In the genomic region with DNA sequence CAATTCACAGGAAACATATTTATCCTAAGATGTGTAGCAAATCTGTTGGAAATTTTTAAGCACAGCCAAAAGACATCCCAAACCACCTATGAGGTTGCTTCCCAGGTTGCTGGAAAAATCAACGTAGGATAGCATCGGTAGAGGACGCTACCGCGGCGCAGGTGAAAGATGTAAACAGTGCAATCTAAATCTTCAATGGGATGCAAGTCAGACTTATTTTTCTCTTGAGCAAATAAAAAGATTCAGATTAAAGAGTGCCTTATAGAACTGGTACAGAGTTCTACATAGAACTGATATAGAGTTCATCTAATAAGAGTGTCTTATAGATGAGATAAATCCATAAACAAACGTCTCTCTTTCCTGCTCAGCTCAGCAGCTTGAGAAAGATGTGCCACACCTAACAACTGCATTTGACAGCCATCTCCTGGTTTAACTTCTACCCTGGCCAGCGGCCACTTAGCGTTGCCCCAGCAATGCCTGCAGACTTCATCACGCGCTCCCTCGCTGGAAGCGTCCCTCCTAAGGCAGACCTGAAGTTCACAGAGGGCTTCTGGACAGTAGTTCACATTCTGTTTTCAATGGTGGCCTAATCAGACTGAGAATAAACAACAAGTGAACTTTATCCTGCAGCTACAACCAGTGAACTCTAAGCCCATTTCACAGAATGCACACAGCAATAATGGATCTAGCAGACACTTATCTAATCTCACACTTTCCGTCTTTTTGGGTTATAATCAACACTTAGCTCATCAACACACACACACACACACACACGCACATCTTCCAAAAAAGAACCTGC, we compare ENCODE assay signal across 8 cellular contexts.
A peak's percentile ranks its signal among the peaks of the same experiment; 100 is the strongest.
DNase-seq lines count a peak whose midpoint lies in the region; ATAC-seq and TF ChIP-seq lines count a peak whose summit lies in the region.

No MANE protein-coding gene starts in this region.

- no peak for ATAC-seq in activated CD4-positive, alpha-beta T cell treated with anti-CD3 and anti-CD28 coated beads for 36 hours

- H3K27me3 ChIP-seq in mesenchymal stem cell (ENCODE audit: control insufficient read depth in 1 of 2, insufficient read depth in 1 of 2, low read length in 2 of 2) (no peaks in the 10 kb centered on the region), thyroid gland (no peaks in the 10 kb centered on the region)

- peak; percentile 12 for DNase-seq in activated CD4-positive, alpha-beta T cell treated with anti-CD3 and anti-CD28 coated beads for 36 hours
- no peak for DNase-seq in activated CD4-positive, alpha-beta T cell treated with anti-CD3 and anti-CD28 coated beads, Interleukin-2, amount 50 U/mL, for 1 hour
- DNase-seq in mesenchymal stem cell: no peak
- DNase-seq in thyroid gland: no peak
- DNase-seq in GM03348 (ENCODE audit: low spot score): no peak
- DNase-seq in NCI-H1694 (lab: John Stamatoyannopoulos, UW): no peak
- no peak for DNase-seq in DMS79 treated with DMSO at 0.1 percent for 48 hours (lab: John Stamatoyannopoulos, UW)

- 87% methylated on average over 15 of the region's 15 CpGs for WGBS in mesenchymal stem cell
- WGBS in thyroid gland, 2 donors: 86 to 87% methylated on average over 15 of the region's 15 CpGs

- H3K9ac ChIP-seq in mesenchymal stem cell (ENCODE audit: low read length): peak overlapping the region; percentile 92

- H2AK5ac ChIP-seq in mesenchymal stem cell (ENCODE audit: low read length, severe bottlenecking): peak overlapping the region; percentile 24

- H3K14ac ChIP-seq in mesenchymal stem cell (ENCODE audit: low read length in 2 of 2): no peak overlapping the region

- H3K36me3 ChIP-seq in mesenchymal stem cell (ENCODE audit: control insufficient read depth in 1 of 2, insufficient read depth in 2 of 2, low read depth in 1 of 2, low read length in 2 of 2) (no peaks in the 10 kb centered on the region), thyroid gland (no peaks in the 10 kb centered on the region)

- H4K91ac ChIP-seq in mesenchymal stem cell (ENCODE audit: low read length): peak overlapping the region; percentile 48

- H3K9me3 ChIP-seq in mesenchymal stem cell (ENCODE audit: control insufficient read depth, low read length): no peaks in the 10 kb centered on the region
- no peaks in the 10 kb centered on the region for H3K9me3 ChIP-seq in thyroid gland

- peaks cover 13% of the 10 kb centered on the region for H3K36me3 Mint-ChIP-seq in activated CD4-positive, alpha-beta T cell treated with anti-CD3 and anti-CD28 coated beads for 36 hours (ENCODE audit: low read depth)
- H3K36me3 Mint-ChIP-seq in brain: no peaks in the 10 kb centered on the region

- no peak for TF ChIP-seq CTCF in brain (conservative IDR thresholded peaks at IDR 0.05)
- TF ChIP-seq CTCF in thyroid gland (IDR thresholded peaks at IDR 0.05): no peak

- POLR2A ChIA-PET in activated CD4-positive, alpha-beta T cell treated with anti-CD3 and anti-CD28 coated beads for 36 hours (lab: Charles Lee): no interaction called here

- H3K27me3 Mint-ChIP-seq in activated CD4-positive, alpha-beta T cell treated with anti-CD3 and anti-CD28 coated beads for 36 hours: no peaks in the 10 kb centered on the region
- H3K27me3 Mint-ChIP-seq in brain: peaks cover 18% of the 10 kb centered on the region

- peaks cover 78% of the 10 kb centered on the region for H3K4me1 Mint-ChIP-seq in activated CD4-positive, alpha-beta T cell treated with anti-CD3 and anti-CD28 coated beads for 36 hours
- peaks cover 69% of the 10 kb centered on the region for H3K4me1 Mint-ChIP-seq in brain

- intact Hi-C loops in activated CD4-positive, alpha-beta T cell treated with anti-CD3 and anti-CD28 coated beads for 36 hours (cut with DNase I, micrococcal nuclease): loop anchor here (1.0 to 10.0 kb wide), 17 partner anchors 16 to 463 kb away; no protein-coding TSS in a partner anchor
- intact Hi-C loops in thyroid gland (cut with DNase I): no loop called here

- H2BK5ac ChIP-seq in mesenchymal stem cell (ENCODE audit: low read depth, low read length, poor library complexity, severe bottlenecking): peak overlapping the region; percentile 11

- H3K4ac ChIP-seq in mesenchymal stem cell (ENCODE audit: low read depth in 1 of 2, low read length in 2 of 2): peak overlapping the region in 1 of 2 experiments; percentile 64

- H2BK120ac ChIP-seq in mesenchymal stem cell (ENCODE audit: low read depth, low read length): no peak overlapping the region

- H3K4me3 ChIP-seq in mesenchymal stem cell (ENCODE audit: insufficient read depth in 1 of 2, low read depth in 1 of 2, low read length in 2 of 2): peak overlapping the region in 1 of 2 experiments; percentile 70
- no peak overlapping the region for H3K4me3 ChIP-seq in thyroid gland (replicated peaks in 1 of 3)

- no peak for TF ChIP-seq POLR2A in thyroid gland (IDR thresholded peaks at IDR 0.05)

- peak overlapping the region; percentile 50 to 63 for H3K18ac ChIP-seq in mesenchymal stem cell (ENCODE audit: low read depth in 1 of 2, low read length in 2 of 2)

- peak overlapping the region; percentile 38 for H2BK15ac ChIP-seq in mesenchymal stem cell (ENCODE audit: low read depth, poor library complexity, severe bottlenecking)

- H3K4me2 ChIP-seq in mesenchymal stem cell (ENCODE audit: low read length, poor library complexity, severe bottlenecking): no peak overlapping the region

- H3K4me3 Mint-ChIP-seq in activated CD4-positive, alpha-beta T cell treated with anti-CD3 and anti-CD28 coated beads for 36 hours: no peak overlapping the region
- H3K4me3 Mint-ChIP-seq in brain: no peak overlapping the region

- H3K79me1 ChIP-seq in mesenchymal stem cell (replicated peaks; ENCODE audit: low read length, poor library complexity, severe bottlenecking): peaks cover 2% of the 10 kb centered on the region

- peak overlapping the region; percentile 45 for H4K8ac ChIP-seq in mesenchymal stem cell (ENCODE audit: low read length)

- H3K27ac Mint-ChIP-seq in activated CD4-positive, alpha-beta T cell treated with anti-CD3 and anti-CD28 coated beads for 36 hours: peak overlapping the region; percentile 96
- H3K27ac Mint-ChIP-seq in brain: peak overlapping the region in 3 of 5 experiments; percentile 61 to 89 (median 71)

- H3K27ac ChIP-seq in mesenchymal stem cell (ENCODE audit: low read length, poor library complexity, severe bottlenecking) (peak overlapping the region; percentile 98), thyroid gland (peak overlapping the region; percentile 83 to 93 (median 92))

- no peaks in the 10 kb centered on the region for H3K9me3 Mint-ChIP-seq in activated CD4-positive, alpha-beta T cell treated with anti-CD3 and anti-CD28 coated beads for 36 hours (ENCODE audit: low read depth)
- H3K9me3 Mint-ChIP-seq in brain: peaks cover 0 to 2% (median 0%) of the 10 kb centered on the region in 5 experiments

- CTCF ChIA-PET in activated CD4-positive, alpha-beta T cell treated with anti-CD3 and anti-CD28 coated beads for 36 hours (lab: Charles Lee): interaction anchor here (0.7 kb wide), 1 partner anchor 352 kb away, joined by 3 read pairs; no protein-coding TSS in a partner anchor

- H2BK12ac ChIP-seq in mesenchymal stem cell (ENCODE audit: low read length in 2 of 2): peak overlapping the region; percentile 6 to 94

- no peak overlapping the region for H2AFZ ChIP-seq in mesenchymal stem cell (ENCODE audit: low read depth, low read length)

- H3K23ac ChIP-seq in mesenchymal stem cell (ENCODE audit: low read length in 2 of 2): no peak overlapping the region

- peaks cover 28% of the 10 kb centered on the region for H3K4me1 ChIP-seq in mesenchymal stem cell (ENCODE audit: control insufficient read depth, insufficient read depth, low read depth, low read length)
- peaks cover 34 to 60% of the 10 kb centered on the region in 2 donors for H3K4me1 ChIP-seq in thyroid gland
